ENCODE assay signal across 1 cellular context in genomic region chr11:65077466-65077865, GRCh38.
TF ChIP-seq lines count a peak whose summit lies in the region.

No MANE protein-coding gene starts in this region.

TF ChIP-seq in SK-N-SH, 30 proteins besides CTCF, POLR2A, EP300 and RAD21 (continued from another document):
- no peak for TF ChIP-seq IRF3 (IDR thresholded peaks at IDR 0.05; ENCODE audit: low read depth, low read length)
- no peak for TF ChIP-seq YY1 (IDR thresholded peaks at IDR 0.05; ENCODE audit: low read depth)
- no peak for TF ChIP-seq GABPA (IDR thresholded peaks at IDR 0.05; ENCODE audit: low read depth)
- TF ChIP-seq USF1 (IDR thresholded peaks at IDR 0.05; ENCODE audit: borderline replicate concordance, low read depth), result no peak
- no peak for TF ChIP-seq ZBTB33 (IDR thresholded peaks at IDR 0.05; ENCODE audit: borderline replicate concordance, low read depth)
- no peak for TF ChIP-seq TAF1 (IDR thresholded peaks at IDR 0.05; ENCODE audit: borderline replicate concordance, low read depth, low read length)
- TF ChIP-seq FOSL2 (IDR thresholded peaks at IDR 0.05; ENCODE audit: borderline replicate concordance, low read depth), result no peak
- no peak for TF ChIP-seq SMC3 (IDR thresholded peaks at IDR 0.05; ENCODE audit: low read depth, low read length)
- TF ChIP-seq REST (IDR thresholded peaks at IDR 0.05; ENCODE audit: low read depth, low read length), result no peak
- no peak for TF ChIP-seq FOXM1 (IDR thresholded peaks at IDR 0.05; ENCODE audit: low read depth)
- TF ChIP-seq EZH2phosphoT487 (IDR thresholded peaks at IDR 0.05; ENCODE audit: borderline replicate concordance, low read depth), result no peak
- no peak for TF ChIP-seq MEF2A (IDR thresholded peaks at IDR 0.05; ENCODE audit: borderline replicate concordance, low read depth)
- TF ChIP-seq MXI1 (IDR thresholded peaks at IDR 0.05; ENCODE audit: low read depth, low read length), result no peak
TF ChIP-seq in SK-N-SH: peak in this region for 0.
